Comparison of ENCODE assay signal across 8 cellular contexts in the genomic region with DNA sequence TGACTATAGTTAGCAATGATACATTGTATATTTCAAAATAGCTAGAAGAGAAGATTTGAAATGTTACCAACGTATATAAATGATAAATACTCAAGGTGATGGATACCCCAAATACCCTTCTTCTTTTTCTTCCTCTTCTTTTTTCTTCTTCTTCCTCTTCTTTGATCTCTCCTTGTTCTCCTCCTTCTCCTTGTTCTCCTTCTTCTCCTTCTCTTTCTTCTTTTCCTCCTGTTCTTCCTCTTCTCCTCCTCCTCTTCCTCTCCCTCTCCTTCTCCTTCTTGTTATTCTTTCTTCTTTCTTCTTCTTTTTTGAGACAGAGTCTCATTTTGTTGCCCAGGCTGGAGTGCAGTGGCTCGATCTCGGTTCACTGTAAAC. TPM values are rescaled to one million over a fixed set of nuclear protein-coding genes. Genes with fewer than 3 reads are reported as not detected.
A peak's percentile ranks its signal among the peaks of the same experiment; 100 is the strongest.
DNase-seq lines count a peak whose midpoint lies in the region; ATAC-seq, FAIRE-seq and TF ChIP-seq lines count a peak whose summit lies in the region.

No MANE protein-coding gene starts in this region.

- no peak overlapping the region for H2AK5ac ChIP-seq in mesenchymal stem cell (ENCODE audit: low read length, severe bottlenecking)

- 0% methylated on average over 2 of the region's 3 CpGs for WGBS in K562 (ENCODE audit: insufficient coverage, low coverage, missing lambda C conversion rate)
- WGBS in mesenchymal stem cell = 55% methylated on average over 3 of the region's 3 CpGs

- H2BK120ac ChIP-seq in mesenchymal stem cell (ENCODE audit: low read depth, low read length) = no peak overlapping the region

- H3K27me3 ChIP-seq in K562 (ENCODE audit: control insufficient read depth in 2 of 2, insufficient read depth in 2 of 2, low read length in 2 of 2) = no peaks in the 10 kb centered on the region
- no peaks in the 10 kb centered on the region for H3K27me3 ChIP-seq in mesenchymal stem cell (ENCODE audit: control insufficient read depth in 1 of 2, insufficient read depth in 1 of 2, low read length in 2 of 2)
- no peaks in the 10 kb centered on the region for H3K27me3 ChIP-seq in thoracic aorta (replicated peaks; ENCODE audit: insufficient read depth)

- H3K27ac Mint-ChIP-seq in activated CD8-positive, alpha-beta memory T cell treated with anti-CD3 and anti-CD28 coated beads, Interleukin-2, amount 10 ng/mL, durations not matched to agents 7 days and 5 days = peak overlapping the region; percentile 99

- no peak overlapping the region for H2BK12ac ChIP-seq in mesenchymal stem cell (ENCODE audit: low read length in 2 of 2)

- no peak for TF ChIP-seq EP300 in K562 (IDR thresholded peaks at IDR 0.05; ENCODE audit: low read length)

- H3K4me2 ChIP-seq in K562 (ENCODE audit: insufficient read depth, low read length) (no peak overlapping the region), mesenchymal stem cell (ENCODE audit: low read length, poor library complexity, severe bottlenecking) (peak overlapping the region; percentile 80)

- POLR2A ChIA-PET in K562 (lab: Yijun Ruan, JAX) = no interaction called here

- H3K27ac ChIP-seq in K562 (ENCODE audit: extremely low read depth, low read depth, low read length) (no peak overlapping the region), mesenchymal stem cell (ENCODE audit: low read length, poor library complexity, severe bottlenecking) (no peak overlapping the region), thoracic aorta (no peak overlapping the region)

- H2AFZ ChIP-seq in K562 (ENCODE audit: low read depth, low read length) = no peak overlapping the region
- no peak overlapping the region for H2AFZ ChIP-seq in mesenchymal stem cell (ENCODE audit: low read depth, low read length)

- H3K4me3 ChIP-seq in K562 = no peak overlapping the region
- H3K4me3 ChIP-seq in mesenchymal stem cell (ENCODE audit: insufficient read depth in 1 of 2, low read depth in 1 of 2, low read length in 2 of 2) = peak overlapping the region; percentile 88 to 92
- H3K4me3 ChIP-seq in thoracic aorta = peak overlapping the region; percentile 78

- H3K27me3 Mint-ChIP-seq in activated CD8-positive, alpha-beta memory T cell treated with anti-CD3 and anti-CD28 coated beads, Interleukin-2, amount 10 ng/mL, durations not matched to agents 7 days and 5 days = no peaks in the 10 kb centered on the region

- H4K8ac ChIP-seq in mesenchymal stem cell (ENCODE audit: low read length) = peak overlapping the region; percentile 48

- no peaks in the 10 kb centered on the region for H3K36me3 ChIP-seq in K562 (ENCODE audit: control insufficient read depth, insufficient read depth, low read length)
- no peaks in the 10 kb centered on the region for H3K36me3 ChIP-seq in mesenchymal stem cell (ENCODE audit: control insufficient read depth in 1 of 2, insufficient read depth in 2 of 2, low read depth in 1 of 2, low read length in 2 of 2)
- H3K36me3 ChIP-seq in thoracic aorta = no peaks in the 10 kb centered on the region

- no peak overlapping the region for H2BK15ac ChIP-seq in mesenchymal stem cell (ENCODE audit: low read depth, poor library complexity, severe bottlenecking)

- H3K9me3 Mint-ChIP-seq in activated CD8-positive, alpha-beta memory T cell treated with anti-CD3 and anti-CD28 coated beads, Interleukin-2, amount 10 ng/mL, durations not matched to agents 7 days and 5 days (ENCODE audit: low read depth) = peaks cover 18% of the 10 kb centered on the region

- H3K9me3 ChIP-seq in K562 (replicated peaks; ENCODE audit: control insufficient read depth, insufficient read depth, low read depth, low read length) (0 out of 2 replicates have a peak, but pooled peaks cover under 1% of the 10 kb centered on the region), mesenchymal stem cell (ENCODE audit: control insufficient read depth, low read length) (peaks cover 7% of the 10 kb centered on the region), thoracic aorta (no peaks in the 10 kb centered on the region)

- in situ Hi-C loops in K562 (cut with MboI) = no loop called here

- no peaks in the 10 kb centered on the region for H3K79me2 ChIP-seq in K562 (ENCODE audit: control insufficient read depth, insufficient read depth, low read length)

- BruUV-seq in K562 (replicated peaks; lab: Mats Ljungman, UMichigan) = no TSS peak

- TF ChIP-seq POLR2A in K562 (conservative IDR thresholded peaks at IDR 0.05) = no peak

- no peak for FAIRE-seq in K562 (lab: Jason Lieb, UNC)

- H3K79me1 ChIP-seq in mesenchymal stem cell (replicated peaks; ENCODE audit: low read length, poor library complexity, severe bottlenecking) = peaks cover 1% of the 10 kb centered on the region

- H3K4me1 ChIP-seq in K562 (replicated peaks in 1 of 2; ENCODE audit: control insufficient read depth in 2 of 2, insufficient read depth in 2 of 2, low read length in 2 of 2) (peaks cover 0 to 4% of the 10 kb centered on the region in 2 experiments; a peak in 1 of 5 replicates), mesenchymal stem cell (ENCODE audit: control insufficient read depth, insufficient read depth, low read depth, low read length) (peaks cover 8% of the 10 kb centered on the region), thoracic aorta (ENCODE audit: control insufficient read depth in 1 of 2, low read depth in 2 of 2) (peaks cover 3 to 12% of the 10 kb centered on the region in 2 donors)

- H3K23ac ChIP-seq in mesenchymal stem cell (ENCODE audit: low read length in 2 of 2) = no peak overlapping the region

- no peaks in the 10 kb centered on the region for H4K20me1 ChIP-seq in K562 (replicated peaks; ENCODE audit: control insufficient read depth, insufficient read depth, low read length)

- no peak overlapping the region for H3K18ac ChIP-seq in mesenchymal stem cell (ENCODE audit: low read depth in 1 of 2, low read length in 2 of 2)

- CTCF ChIA-PET in activated CD8-positive, alpha-beta memory T cell treated with anti-CD3 and anti-CD28 coated beads, Interleukin-2, amount 10 ng/mL, durations not matched to agents 7 days and 5 days (lab: Charles Lee) = interaction anchor here (0.6 to 7.1 kb wide), 22 partner anchors 9 to 1582 kb away, joined by 3 to 71 read pairs (median 5); a partner anchor contains a TSS
- CTCF ChIA-PET in K562 (lab: Yijun Ruan, JAX; ENCODE audit: low intra/inter-chr PET ratio) = no interaction called here

- no peak for TF ChIP-seq RAD21 in K562 (CRISPR knock-in tag; conservative IDR thresholded peaks at IDR 0.05 in 1 of 2, IDR thresholded peaks at IDR 0.05 in 1 of 2)

- no peak overlapping the region for H4K91ac ChIP-seq in mesenchymal stem cell (ENCODE audit: low read length)

- no peak overlapping the region for H3K4ac ChIP-seq in mesenchymal stem cell (ENCODE audit: low read depth in 1 of 2, low read length in 2 of 2)

- no peaks in the 10 kb centered on the region for H3K9me1 ChIP-seq in K562 (ENCODE audit: control insufficient read depth, insufficient read depth, low read length)

- no peak overlapping the region for H3K14ac ChIP-seq in mesenchymal stem cell (ENCODE audit: low read length in 2 of 2)

- peak overlapping the region; percentile 84 for H3K4me3 Mint-ChIP-seq in activated CD8-positive, alpha-beta memory T cell treated with anti-CD3 and anti-CD28 coated beads, Interleukin-2, amount 10 ng/mL, durations not matched to agents 7 days and 5 days

- peaks cover 39% of the 10 kb centered on the region for H3K36me3 Mint-ChIP-seq in activated CD8-positive, alpha-beta memory T cell treated with anti-CD3 and anti-CD28 coated beads, Interleukin-2, amount 10 ng/mL, durations not matched to agents 7 days and 5 days

- TF ChIP-seq CTCF in K562 (IDR thresholded peaks at IDR 0.05 in 2 of 3, conservative IDR thresholded peaks at IDR 0.05 in 1 of 3; ENCODE audit: insufficient read depth in 2 of 3, low read depth in 1 of 3, low read length in 3 of 3) (no peak), thoracic aorta (IDR thresholded peaks at IDR 0.05) (no peak)

- ATAC-seq in activated CD8-positive, alpha-beta memory T cell treated with anti-CD3 and anti-CD28 coated beads, Interleukin-2, amount 10 ng/mL, durations not matched to agents 7 days and 5 days = no peak
- ATAC-seq in K562 (no peak), thoracic aorta (ENCODE audit: insufficient number of reproducible peaks, low FRiP score, low read depth) (no peak), GM19455 (IDR thresholded peaks at IDR 0.05; ENCODE audit: unreplicated experiment) (no peak), GM19324 (IDR thresholded peaks at IDR 0.05; ENCODE audit: low FRiP score, unreplicated experiment) (no peak)

- DNase-seq in activated CD8-positive, alpha-beta memory T cell treated with anti-CD3 and anti-CD28 coated beads, Interleukin-2, amount 10 ng/mL, durations not matched to agents 7 days and 5 days = no peak
- no peak for DNase-seq in activated CD8-positive, alpha-beta memory T cell treated with anti-CD3 and anti-CD28 coated beads, Interleukin-2, amount 50 U/mL, for 48 hours
- DNase-seq in K562 (ENCODE audit: extremely low read depth in 1 of 4, low spot score in 3 of 4) (no peak), mesenchymal stem cell (no peak), thoracic aorta (ENCODE audit: low spot score) (no peak), DMS53 (lab: John Stamatoyannopoulos, UW) (no peak)

- intact Hi-C loops in K562 (cut with micrococcal nuclease) = no loop called here

- H2BK5ac ChIP-seq in mesenchymal stem cell (ENCODE audit: low read depth, low read length, poor library complexity, severe bottlenecking) = no peak overlapping the region

- no peak overlapping the region for H3K9ac ChIP-seq in K562 (ENCODE audit: insufficient read depth in 1 of 2, low read depth in 2 of 2, low read length in 2 of 2)
- H3K9ac ChIP-seq in mesenchymal stem cell (ENCODE audit: low read length) = peak overlapping the region; percentile 91

- peaks cover 45% of the 10 kb centered on the region for H3K4me1 Mint-ChIP-seq in activated CD8-positive, alpha-beta memory T cell treated with anti-CD3 and anti-CD28 coated beads, Interleukin-2, amount 10 ng/mL, durations not matched to agents 7 days and 5 days

RNA-seq across cellular contexts. Expression of a gene that starts 0.6 kb away (rescaled TPM):
- 10 to 100 TPM in 1 of 2 experiments, 1 to 10 TPM in 1; 5.6 to 14.1 TPM for total RNA-seq in activated CD8-positive, alpha-beta memory T cell treated with anti-CD3 and anti-CD28 coated beads, Interleukin-2, amount 10 ng/mL, durations not matched to agents 7 days and 5 days
- total RNA-seq in K562 (2011; cell fraction: chromatin; rRNA removed; ENCODE audit: low replicate concordance) = 0.21 and 1.5 TPM in 2 replicates
- total RNA-seq in K562 (2011; cell fraction: nucleolus; rRNA removed) = 0.53 TPM in 1 of 2 replicates, not detected in the other
- 0.31 TPM in 1 of 2 replicates, not detected in the other for total RNA-seq in K562 (2011; cell fraction: nucleoplasm; rRNA removed)
- total RNA-seq in K562 (2014; rRNA removed) (0.41 TPM in 1 of 2 replicates, not detected in the other), K562 (2014; rRNA removed; fragmentation: Illumina TruSeq; extraction: Trizol) (0.13 and 0.62 TPM in 2 replicates), K562 (2015; rRNA removed; fragmentation: Illumina TruSeq; extraction: Trizol) (0.18 and 0.64 TPM in 2 replicates), K562 (2021) (0.24 and 0.29 TPM in 2 replicates), thoracic aorta (10 to 100 TPM in 1 of 2 donors, 1 to 10 TPM in 1; 1.9 to 16.2 TPM)
- polyA plus RNA-seq in K562 (2011; rRNA removed) (0.07 and 0.24 TPM in 2 replicates), K562 (2014; fragmentation: Illumina TruSeq; extraction: Trizol) (0.15 and 0.22 TPM in 2 replicates), K562 (2014; fragmentation: Nextera tagmentation; extraction: Ambion mirVana) (under 1 TPM; 0.11 to 0.20 TPM), K562 (2014; rRNA removed) (0.22 TPM in 1 of 2 replicates, not detected in the other)
- 0.07 TPM in 1 of 2 replicates, not detected in the other for polyA plus RNA-seq in K562 (2011; cell fraction: cytosol; rRNA removed)
- 0.14 TPM in 2 replicates for polyA plus RNA-seq in K562 (2011; cell fraction: nucleus; rRNA removed)
- polyA plus RNA-seq in K562 (2012) = 0.18 and 0.89 TPM in 2 replicates
- 0.18 TPM in 1 of 2 replicates, not detected in the other for polyA minus RNA-seq in K562 (2011; rRNA and poly(A)+ RNA removed)
- polyA minus RNA-seq in K562 (2011; cell fraction: cytosol; rRNA and poly(A)+ RNA removed) = not detected in 2 replicates
- 0.11 and 0.27 TPM in 2 replicates for polyA minus RNA-seq in K562 (2011; cell fraction: nucleus; rRNA and poly(A)+ RNA removed)
- polyA plus RNA-seq in mesenchymal stem cell (2013, experiment 1 of 2) = 1.5 TPM
- polyA plus RNA-seq in mesenchymal stem cell (2013, experiment 2 of 2) = 1.2 TPM
